Comparison of ENCODE assay signal across 7 cellular contexts in genomic region chr3:39000008-39000450, GRCh38. TPM values are rescaled to one million over a fixed set of nuclear protein-coding genes. Genes with fewer than 3 reads are reported as not detected.
A peak's percentile ranks its signal among the peaks of the same experiment; 100 is the strongest.
DNase-seq lines count a peak whose midpoint lies in the region; ATAC-seq and TF ChIP-seq lines count a peak whose summit lies in the region.

No MANE protein-coding gene starts in this region.

- H3K4me1 ChIP-seq in GM23338 (ENCODE audit: insufficient read depth) (no peaks in the 10 kb centered on the region), neuronal stem cell (ENCODE audit: control insufficient read depth in 2 of 2, insufficient read depth in 1 of 2, low read depth in 1 of 2, low read length in 2 of 2) (no peaks in the 10 kb centered on the region)

- peak; percentile 96 for ATAC-seq in GM23338

- no peak overlapping the region for H4K91ac ChIP-seq in neuronal stem cell (ENCODE audit: low read depth, low read length, poor library complexity)

- peak; percentile 94 for TF ChIP-seq CTCF in GM23338 (conservative IDR thresholded peaks at IDR 0.05; ENCODE audit: low read depth in 2 of 2)

- H3K27me3 ChIP-seq in GM23338 (ENCODE audit: insufficient read depth) (no peaks in the 10 kb centered on the region), neuronal stem cell (ENCODE audit: control insufficient read depth in 3 of 3, insufficient read depth in 3 of 3, low read depth in 1 of 3, low read length in 3 of 3) (no peaks in the 10 kb centered on the region)

- H3K4me1 Mint-ChIP-seq in GM23338 = peaks cover 8% of the 10 kb centered on the region

- H3K9me3 Mint-ChIP-seq in GM23338 = 0 out of 3 replicates have a peak, but pooled peaks cover 5% of the 10 kb centered on the region

- H2BK120ac ChIP-seq in neuronal stem cell (ENCODE audit: low read depth, low read length) = no peak overlapping the region

- H3F3A ChIP-seq in GM23338 (replicated peaks; ENCODE audit: low read depth) = no peaks in the 10 kb centered on the region

- DNase-seq in GM03348 (ENCODE audit: low spot score) (peak; percentile 70), GM23338 (ENCODE audit: low spot score) (peak; percentile 91), NAMALWA (ENCODE audit: low spot score) (peak; percentile 82), SIG-M5 treated with dmso at 0.1 percent for 504 hours (lab: John Stamatoyannopoulos, UW; ENCODE audit: unreplicated experiment) (peak; percentile 82), erythroblast (lab: John Stamatoyannopoulos, UW) (peak; percentile 64 to 68), neuronal stem cell (ENCODE audit: low spot score) (peak; percentile 39), HK-2 (ENCODE audit: unreplicated experiment) (no peak)

- no CpG with 5 or more reads among the region's 1 CpG for WGBS in neuronal stem cell (ENCODE audit: extremely low coverage in 2 of 2, insufficient read length in 2 of 2, insufficient replicate concordance in 1 of 2), 2 donors

- H2AFZ ChIP-seq in GM23338 (no peak overlapping the region), neuronal stem cell (ENCODE audit: low read length) (no peak overlapping the region)

- no peaks in the 10 kb centered on the region for H3K36me3 Mint-ChIP-seq in GM23338 (ENCODE audit: low read depth)

- no peak overlapping the region for H4K8ac ChIP-seq in neuronal stem cell (ENCODE audit: low read depth, low read length)

- H3K4me3 ChIP-seq in GM23338 = no peak overlapping the region
- H3K4me3 ChIP-seq in neuronal stem cell (ENCODE audit: low read length in 2 of 2) = no peak overlapping the region

- no peak overlapping the region for H2BK12ac ChIP-seq in neuronal stem cell (ENCODE audit: low read length)

- no peaks in the 10 kb centered on the region for H3K9me3 ChIP-seq in neuronal stem cell (replicated peaks in 1 of 2; ENCODE audit: control insufficient read depth in 2 of 2, insufficient read depth in 1 of 2, low read depth in 1 of 2, low read length in 2 of 2)

- no peak overlapping the region for H3K18ac ChIP-seq in neuronal stem cell (ENCODE audit: low read length)

- no peak overlapping the region for H3K4ac ChIP-seq in neuronal stem cell (ENCODE audit: low read length)

- no peak for TF ChIP-seq POLR2A in erythroblast (IDR thresholded peaks at IDR 0.05; ENCODE audit: low read length)

- no peak overlapping the region for H3K23ac ChIP-seq in neuronal stem cell (ENCODE audit: low read depth, low read length, poor library complexity)

- H4K20me1 ChIP-seq in GM23338 (replicated peaks; ENCODE audit: insufficient read depth) = no peaks in the 10 kb centered on the region

- no peak overlapping the region for H3K27ac ChIP-seq in GM23338 (ENCODE audit: low read depth)
- no peak overlapping the region for H3K27ac ChIP-seq in neuronal stem cell (replicated peaks; ENCODE audit: low read length)

- H3K9me2 ChIP-seq in GM23338 (ENCODE audit: insufficient read depth) = 0 out of 2 replicates have a peak, but pooled peaks cover 2% of the 10 kb centered on the region

- H2BK15ac ChIP-seq in neuronal stem cell (ENCODE audit: low read length) = no peak overlapping the region

- H3K4me2 ChIP-seq in GM23338 (no peak overlapping the region), neuronal stem cell (ENCODE audit: insufficient read depth, low read length, poor library complexity, severe bottlenecking) (no peak overlapping the region)

- no peak overlapping the region for H3K14ac ChIP-seq in neuronal stem cell (ENCODE audit: low read length)

- no peak overlapping the region for H2BK5ac ChIP-seq in neuronal stem cell (ENCODE audit: low read length)

- H3K79me2 ChIP-seq in GM23338 (replicated peaks; ENCODE audit: insufficient read depth) = no peaks in the 10 kb centered on the region

- no peaks in the 10 kb centered on the region for H3K27me3 Mint-ChIP-seq in GM23338 (ENCODE audit: insufficient read depth, low read depth, poor library complexity)

- no peak overlapping the region for H3K4me3 Mint-ChIP-seq in GM23338

- no peaks in the 10 kb centered on the region for H3K79me1 ChIP-seq in neuronal stem cell (ENCODE audit: low read depth, low read length)

- H2AK5ac ChIP-seq in neuronal stem cell (ENCODE audit: low read depth, low read length) = no peak overlapping the region

- H3K9ac ChIP-seq in neuronal stem cell (ENCODE audit: low read depth, low read length, poor library complexity) = no peak overlapping the region

- no peaks in the 10 kb centered on the region for H3K36me3 ChIP-seq in GM23338 (ENCODE audit: insufficient read depth)
- no peaks in the 10 kb centered on the region for H3K36me3 ChIP-seq in neuronal stem cell (replicated peaks in 1 of 2; ENCODE audit: control insufficient read depth in 2 of 2, insufficient read depth in 2 of 2, low read length in 2 of 2)

- H3K27ac Mint-ChIP-seq in GM23338 = no peak overlapping the region

TF ChIP-seq in GM23338, 12 proteins besides CTCF, POLR2A, EP300 and RAD21:
- no peak for TF ChIP-seq EZH2phosphoT487 (IDR thresholded peaks at IDR 0.05; ENCODE audit: unreplicated experiment)
- TF ChIP-seq JUNB (IDR thresholded peaks at IDR 0.05; ENCODE audit: unreplicated experiment) = no peak
- TF ChIP-seq CREB1 (CRISPR knock-in tag; IDR thresholded peaks at IDR 0.05; ENCODE audit: low read depth) = 0 out of 2 replicates have a peak, but pooled peaks have one; percentile 24
- TF ChIP-seq ZNF114 (CRISPR knock-in tag; IDR thresholded peaks at IDR 0.05) = no peak
TF ChIP-seq in GM23338: peak in this region for 1.

RNA-seq across cellular contexts. Expression of gene SCN11A, which starts 51.7 kb away (rescaled TPM):
- total RNA-seq in GM23338 (2014; rRNA removed; shearing (Covaris generic)) = 0.08 and 0.14 TPM in 2 replicates
- 0.05 TPM in 2 replicates for polyA plus RNA-seq in GM23338 (2016; fragmentation: Nextera tagmentation; extraction: Ambion mirVana)
- 0.25 TPM for polyA plus RNA-seq in neuronal stem cell (2013, experiment 1 of 2)
- 0.29 TPM for polyA plus RNA-seq in neuronal stem cell (2013, experiment 2 of 2)

RNA-seq across cellular contexts. Expression of gene WDR48, which starts 51.8 kb away (rescaled TPM):
- total RNA-seq in GM23338 (2014; rRNA removed; shearing (Covaris generic)) = 40.3 and 54.3 TPM in 2 replicates
- 20.8 and 27.2 TPM in 2 replicates for polyA plus RNA-seq in GM23338 (2016; fragmentation: Nextera tagmentation; extraction: Ambion mirVana)
- polyA plus RNA-seq in neuronal stem cell (2013, experiment 1 of 2) = 45.7 TPM
- 46.4 TPM for polyA plus RNA-seq in neuronal stem cell (2013, experiment 2 of 2)
